31 cellular contexts compared by ENCODE assay signal in genomic region chr12:67977668-67978067, GRCh38. TPM values are rescaled to one million over a fixed set of nuclear protein-coding genes. Genes with fewer than 3 reads are reported as not detected.
"Had no signal": no experiment of that assay in that cellular context is flagged by ENCODE, and none has a peak within 500 bp of the region (broad histone marks: within the 10 kb centered on the region; RNA-seq: fewer than 3 reads in every experiment).

No MANE protein-coding gene starts in this region.

- H3K4me2 ChIP-seq: KMS-11, PC-9 had no signal

- H3K36me3 Mint-ChIP-seq: activated naive CD4-positive, alpha-beta T cell treated with anti-CD3 and anti-CD28 coated beads, Interleukin-2, amount 50 U/mL, for 24 hours; activated naive CD8-positive, alpha-beta T cell treated with anti-CD3 and anti-CD28 coated beads, Interleukin-2, amount 10 ng/mL, durations not matched to agents 7 days and 5 days had no signal

- ATAC-seq: activated CD8-positive, alpha-beta T cell treated with anti-CD3 and anti-CD28 coated beads for 36 hours; activated T-cell treated with anti-CD3 and anti-CD28 coated beads, Interleukin-2, amount 50 U/mL, for 72 hours had no signal

- H3K27me3 ChIP-seq: ascending aorta, breast epithelium had no signal

- H3K9me3 ChIP-seq: ascending aorta, breast epithelium had no signal

- DNase-seq: activated CD4-positive, alpha-beta T cell treated with anti-CD3 and anti-CD28 coated beads, Interleukin-2, amount 10 ng/mL, durations not matched to agents 24 days and 14 days; activated CD4-positive, alpha-beta T cell treated with anti-CD3 and anti-CD28 coated beads, Interleukin-2, amount 50 U/mL, for 4 hours; activated CD8-positive, alpha-beta T cell treated with anti-CD3 and anti-CD28 coated beads for 36 hours; activated gamma-delta T cell; activated naive CD4-positive, alpha-beta T cell treated with Interleukin-2 at 50 U/mL for 16 hours; activated naive CD8-positive, alpha-beta T cell treated with anti-CD3 and anti-CD28 coated beads, Interleukin-2, amount 10 ng/mL, durations not matched to agents 7 days and 5 days; activated T-cell treated with anti-CD3 and anti-CD28 coated beads, Interleukin-2, amount 50 U/mL, for 1 hour; activated T-cell treated with anti-CD3 and anti-CD28 coated beads, Interleukin-2, amount 50 U/mL, for 72 hours; amygdala; NCI-H1105; NCI-H1417 treated with DMSO at 0.1 percent for 48 hours; NCI-H187 treated with DMSO at 0.1 percent for 48 hours; NCI-H2081; NCI-H2171 treated with DMSO at 0.1 percent for 48 hours; NCI-H2227 treated with DMSO at 0.1 percent for 48 hours; NCI-H446; NCI-H510A treated with DMSO at 0.1 percent for 48 hours; NCI-H526 treated with DMSO at 0.1 percent for 48 hours; NCI-H774; PC-9; Right ventricle myocardium superior had no signal

- H3K4me3 Mint-ChIP-seq: activated CD4-positive, alpha-beta T cell treated with anti-CD3 and anti-CD28 coated beads, Interleukin-2, amount 10 ng/mL, durations not matched to agents 24 days and 14 days; activated CD8-positive, alpha-beta T cell treated with anti-CD3 and anti-CD28 coated beads for 36 hours; activated naive CD4-positive, alpha-beta T cell treated with anti-CD3 and anti-CD28 coated beads, Interleukin-2, amount 50 U/mL, for 24 hours; activated naive CD8-positive, alpha-beta T cell treated with anti-CD3 and anti-CD28 coated beads, Interleukin-2, amount 10 ng/mL, durations not matched to agents 7 days and 5 days; activated T-cell treated with anti-CD3 and anti-CD28 coated beads, Interleukin-2, amount 50 U/mL, for 72 hours; T-helper 1 cell treated with Interleukin-12 subunit alpha and Interleukin-12 subunit beta and Interleukin-4 antibody, amounts not matched to agents 30 μg/mL and 1 μg/mL, for 36 hours; T-helper 2 cell treated with Interferon-gamma antibody and Interleukin-4, amounts not matched to agents 5 μg/mL and 100 μg/mL, for 36 hours had no signal

- H3K4me3 ChIP-seq: ascending aorta, breast epithelium, PC-9 had no signal

- H3K4me1 ChIP-seq: ascending aorta, breast epithelium had no signal

- H3K9ac ChIP-seq: KMS-11 had no signal

- H3K27ac Mint-ChIP-seq: activated CD4-positive, alpha-beta T cell treated with anti-CD3 and anti-CD28 coated beads, Interleukin-2, amount 10 ng/mL, durations not matched to agents 24 days and 14 days; activated CD8-positive, alpha-beta T cell treated with anti-CD3 and anti-CD28 coated beads for 36 hours; activated naive CD4-positive, alpha-beta T cell treated with anti-CD3 and anti-CD28 coated beads, Interleukin-2, amount 50 U/mL, for 24 hours; activated naive CD8-positive, alpha-beta T cell treated with anti-CD3 and anti-CD28 coated beads, Interleukin-2, amount 10 ng/mL, durations not matched to agents 7 days and 5 days; activated T-cell treated with anti-CD3 and anti-CD28 coated beads, Interleukin-2, amount 50 U/mL, for 72 hours; activated T-helper 2 cell treated with anti-CD3 and anti-CD28 coated beads, Interferon-gamma antibody, Interleukin-2, Interleukin-4, amounts not matched to agents 10 μg/mL and 5 μg/mL and 100 μg/mL, durations not matched to agents 14 hours and 24 hours and 36 hours; T-helper 2 cell treated with Interferon-gamma antibody and Interleukin-4, amounts not matched to agents 5 μg/mL and 100 μg/mL, for 36 hours had no signal

- H3K36me3 ChIP-seq: ascending aorta, breast epithelium had no signal

- H3K9me3 Mint-ChIP-seq: activated CD8-positive, alpha-beta T cell treated with anti-CD3 and anti-CD28 coated beads for 36 hours; activated naive CD4-positive, alpha-beta T cell treated with anti-CD3 and anti-CD28 coated beads, Interleukin-2, amount 50 U/mL, for 24 hours; activated T-helper 2 cell treated with anti-CD3 and anti-CD28 coated beads, Interferon-gamma antibody, Interleukin-2, Interleukin-4, amounts not matched to agents 10 μg/mL and 5 μg/mL and 100 μg/mL, durations not matched to agents 14 hours and 24 hours and 36 hours; T-helper 2 cell treated with Interferon-gamma antibody and Interleukin-4, amounts not matched to agents 5 μg/mL and 100 μg/mL, for 36 hours had no signal

- H3K4me1 Mint-ChIP-seq: activated CD4-positive, alpha-beta T cell treated with anti-CD3 and anti-CD28 coated beads, Interleukin-2, amount 10 ng/mL, durations not matched to agents 24 days and 14 days; activated naive CD4-positive, alpha-beta T cell treated with anti-CD3 and anti-CD28 coated beads, Interleukin-2, amount 50 U/mL, for 24 hours had no signal

- H3K27ac ChIP-seq: ascending aorta, breast epithelium, KMS-11, PC-9, RWPE1 had no signal

- H2AFZ ChIP-seq: PC-9 had no signal

RNA-seq across cellular contexts. Expression of gene IFNG-AS1, which starts 11.6 kb away (rescaled TPM):
- total RNA-seq: activated CD4-positive, alpha-beta T cell treated with anti-CD3 and anti-CD28 coated beads, Interleukin-2, amount 10 ng/mL, durations not matched to agents 24 days and 14 days; activated T-cell treated with anti-CD3 and anti-CD28 coated beads, Interleukin-2, amount 50 U/mL, for 72 hours; activated T-helper 2 cell treated with anti-CD3 and anti-CD28 coated beads, Interferon-gamma antibody, Interleukin-2, Interleukin-4, amounts not matched to agents 10 μg/mL and 5 μg/mL and 100 μg/mL, durations not matched to agents 14 hours and 24 hours and 36 hours; ascending aorta; LHCN-M2; M059J; PC-9; Right ventricle myocardium superior had no signal
